ENCODE assay signal across 18 cellular contexts in genomic region chr15:31485911-31486461, GRCh38.
DNase-seq lines count a peak whose midpoint lies in the region; ATAC-seq and TF ChIP-seq lines count a peak whose summit lies in the region.
"Had no signal": no experiment of that assay in that cellular context is flagged by ENCODE, and none has a peak within 500 bp of the region (broad histone marks: within the 10 kb centered on the region; RNA-seq: fewer than 3 reads in every experiment).

No MANE protein-coding gene starts in this region.

- TF ChIP-seq POLR2A in esophagus squamous epithelium (IDR thresholded peaks at IDR 0.05) (no peak), stomach (IDR thresholded peaks at IDR 0.05) (no peak)

- intact Hi-C loops in esophagus squamous epithelium (cut with DNase I) = loop anchor here (5.0 to 10.0 kb wide), 5 partner anchors 51 to 284 kb away; no protein-coding TSS in a partner anchor
- intact Hi-C loops in stomach (cut with DNase I; ENCODE audit: low total_unique reads) = loop anchor here (5.0 to 10.0 kb wide), 2 partner anchors 81 to 284 kb away; no protein-coding TSS in a partner anchor

- 50 to 61% methylated on average over 3 to 9 of the region's 14 CpGs for WGBS in esophagus squamous epithelium, 2 donors
- WGBS in stomach, 5 donors = 83 to 95% (median 92%) methylated on average over 12 to 14 of the region's 14 CpGs

- ATAC-seq in RWPE2 (ENCODE audit: low read depth) = no peak
- ATAC-seq: activated CD8-positive, alpha-beta T cell treated with anti-CD3 and anti-CD28 coated beads for 36 hours; HepG2; Panc1; SK-N-SH treated with all-trans-retinoic acid at 6 μM for 48 hours had no signal

- H3K4me3 ChIP-seq in RWPE2 (ENCODE audit: severe bottlenecking) (no peak overlapping the region), esophagus squamous epithelium (no peak overlapping the region), stomach (no peak overlapping the region)
- H3K4me3 ChIP-seq: BLaER1 treated with 17β-estradiol and CSF1 and Interleukin-3, amounts not matched to agents 10 nM and 100 nM; thoracic aorta had no signal

- H3K27ac ChIP-seq in RWPE2 (ENCODE audit: poor library complexity, severe bottlenecking) (no peak overlapping the region), esophagus squamous epithelium (peak overlapping the region; percentile 48 to 69 (median 61)), stomach (no peak overlapping the region)
- H3K27ac ChIP-seq: thoracic aorta had no signal

- H3K4me1 ChIP-seq in RWPE2 (ENCODE audit: insufficient read depth, poor library complexity, severe bottlenecking) = peaks cover 17% of the 10 kb centered on the region
- H3K4me1 ChIP-seq in esophagus squamous epithelium = peaks cover 28 to 69% (median 36%) of the 10 kb centered on the region in 3 donors
- peaks cover 28 to 44% (median 29%) of the 10 kb centered on the region in 4 donors for H3K4me1 ChIP-seq in stomach

- peak; percentile 5 for DNase-seq in activated CD4-positive, alpha-beta T cell treated with anti-CD3 and anti-CD28 coated beads for 1 hour
- no peak for DNase-seq in activated CD4-positive, alpha-beta T cell treated with anti-CD3 and anti-CD28 coated beads for 48 hours
- DNase-seq in RWPE2 (ENCODE audit: low spot score) (peak; percentile 57), esophagus squamous epithelium (lab: John Stamatoyannopoulos, UW) (no peak), stomach (peak; percentile 23), AG20443 (ENCODE audit: low spot score) (no peak), mesenteric fat pad (ENCODE audit: low spot score) (no peak), hypothalamus (lab: John Stamatoyannopoulos, UW) (no peak)
- DNase-seq: activated CD8-positive, alpha-beta T cell treated with anti-CD3 and anti-CD28 coated beads for 36 hours; cerebellar nuclear complex; endodermal cell; NCI-H1436 treated with DMSO at 0.1 percent for 48 hours; NCI-H774 had no signal

- H3K27me3 ChIP-seq in RWPE2 (ENCODE audit: insufficient read depth, poor library complexity, severe bottlenecking) = peaks cover 12% of the 10 kb centered on the region
- H3K27me3 ChIP-seq in esophagus squamous epithelium = peaks cover 0 to 28% (median 0%) of the 10 kb centered on the region in 4 donors
- H3K27me3 ChIP-seq in stomach = peaks cover 0 to 34% (median 20%) of the 10 kb centered on the region in 3 donors
- H3K27me3 ChIP-seq: BLaER1 treated with 17β-estradiol and CSF1 and Interleukin-3, amounts not matched to agents 10 nM and 100 nM had no signal

- TF ChIP-seq CTCF in RWPE2 (IDR thresholded peaks at IDR 0.05; ENCODE audit: poor library complexity, severe bottlenecking) (no peak), esophagus squamous epithelium (IDR thresholded peaks at IDR 0.05) (no peak), stomach (IDR thresholded peaks at IDR 0.05) (no peak)

- TF ChIP-seq EP300 in stomach (IDR thresholded peaks at IDR 0.05) = no peak

- no peaks in the 10 kb centered on the region for H3K9me3 ChIP-seq in RWPE2 (ENCODE audit: severe bottlenecking)
- H3K9me3 ChIP-seq in esophagus squamous epithelium = no peaks in the 10 kb centered on the region
- no peaks in the 10 kb centered on the region for H3K9me3 ChIP-seq in stomach
- H3K9me3 ChIP-seq: thoracic aorta had no signal

- no peaks in the 10 kb centered on the region for H3K36me3 ChIP-seq in RWPE2 (ENCODE audit: low read depth)
- H3K36me3 ChIP-seq in esophagus squamous epithelium = no peaks in the 10 kb centered on the region
- no peaks in the 10 kb centered on the region for H3K36me3 ChIP-seq in stomach
- H3K36me3 ChIP-seq: BLaER1 treated with 17β-estradiol and CSF1 and Interleukin-3, amounts not matched to agents 10 nM and 100 nM; thoracic aorta had no signal

Comparison
In these comparisons a context has a peak if more than half of its experiments do, and no peak if none do; other contexts are left out.
1. DNase-seq: peak in activated CD4-positive, alpha-beta T cell treated with anti-CD3 and anti-CD28 coated beads for 1 hour (single experiment), RWPE2 (single experiment) and stomach (single experiment); none in activated CD4-positive, alpha-beta T cell treated with anti-CD3 and anti-CD28 coated beads for 48 hours (single experiment), esophagus squamous epithelium (single experiment), AG20443 (single experiment), mesenteric fat pad (single experiment) and hypothalamus (0 of 51).
2. H3K27ac ChIP-seq: peak in esophagus squamous epithelium (4 of 4); none in RWPE2 (single experiment) and stomach (0 of 5).